ENCODE assay signal across 8 cellular contexts in genomic region chr1:100265931-100266830, GRCh38. TPM values are rescaled to one million over a fixed set of nuclear protein-coding genes. Genes with fewer than 3 reads are reported as not detected.
DNase-seq lines count a peak whose midpoint lies in the region; FAIRE-seq and TF ChIP-seq lines count a peak whose summit lies in the region.

Gene RTCA (plus strand): TSS chr1:100266216. CDS start chr1:100266376, 160 bp downstream.

- CTCF ChIA-PET in HEK293T (lab: Yijun Ruan, JAX): interaction anchor here (0.6 to 1.3 kb wide), 4 partner anchors 16 to 92 kb away, joined by 3 to 7 read pairs (median 3); no protein-coding TSS in a partner anchor
- CTCF ChIA-PET in activated naive CD4-positive, alpha-beta T cell treated with anti-CD3 and anti-CD28 coated beads for 36 hours (lab: Charles Lee): interaction anchor here (0.6 to 2.2 kb wide), 9 partner anchors 10 to 751 kb away, joined by 3 to 12 read pairs (median 3); partner anchors contain the start of gene CDC14A

- DNase-seq in GF-D8 (lab: John Stamatoyannopoulos, UW) (peak; percentile 93), HEK293T (ENCODE audit: extremely low spot score) (peak; percentile 99), MV-4-11 (lab: John Stamatoyannopoulos, UW) (peak; percentile 96), SK-MEL-5 (ENCODE audit: low read depth, low spot score) (peak; percentile 93), frontal cortex (ENCODE audit: low spot score in 2 of 2) (peak; percentile 55 to 84), substantia nigra (lab: John Stamatoyannopoulos, UW) (peak; percentile 55 to 96 (median 90))
- DNase-seq in activated naive CD4-positive, alpha-beta T cell treated with anti-CD3 and anti-CD28 coated beads for 36 hours: peak; percentile 96

- H3K9me3 Mint-ChIP-seq in activated naive CD4-positive, alpha-beta T cell treated with anti-CD3 and anti-CD28 coated beads for 36 hours: no peaks in the 10 kb centered on the region

- peak within 1 kb of the TSS; percentile 96 for H3K27ac Mint-ChIP-seq in activated naive CD4-positive, alpha-beta T cell treated with anti-CD3 and anti-CD28 coated beads for 36 hours

- TF ChIP-seq CTCF in neutrophil (IDR thresholded peaks at IDR 0.05): peak; percentile 19

- peaks cover 31% of the 10 kb centered on the region for H3K36me3 Mint-ChIP-seq in activated naive CD4-positive, alpha-beta T cell treated with anti-CD3 and anti-CD28 coated beads for 36 hours (ENCODE audit: low read depth)

- in situ Hi-C loops in SK-MEL-5 (cut with HindIII; ENCODE audit: low pct_unique_long_range_greater_than_20kb, low sequenced_read_pairs): no loop called here

- peaks cover 35% of the 10 kb centered on the region for H3K4me1 Mint-ChIP-seq in activated naive CD4-positive, alpha-beta T cell treated with anti-CD3 and anti-CD28 coated beads for 36 hours (ENCODE audit: low read depth)

- H3K27ac ChIP-seq in neutrophil (peak within 1 kb of the TSS; percentile 93), substantia nigra (ENCODE audit: low read depth, low read length, poor library complexity, severe bottlenecking) (peak within 1 kb of the TSS; percentile 77)

- H3K36me3 ChIP-seq in neutrophil: peaks cover 34% of the 10 kb centered on the region

- no peaks in the 10 kb centered on the region for H3K9me3 ChIP-seq in neutrophil

- H3K27me3 ChIP-seq in neutrophil: no peaks in the 10 kb centered on the region

- intact Hi-C loops in activated naive CD4-positive, alpha-beta T cell treated with anti-CD3 and anti-CD28 coated beads for 36 hours (cut with micrococcal nuclease): loop anchor here (1.0 to 10.0 kb wide), 12 partner anchors 9 to 629 kb away; partner anchors contain the start of genes DBT, EXTL2, GPR88 and SLC30A7

- POLR2A ChIA-PET in HEK293T (lab: Yijun Ruan, JAX): interaction anchor here (0.5 to 2.9 kb wide), 18 partner anchors 8 to 629 kb away, joined by 3 to 23 read pairs (median 4); partner anchors contain the start of genes CDC14A, DBT and EXTL2

- H3K4me3 Mint-ChIP-seq in activated naive CD4-positive, alpha-beta T cell treated with anti-CD3 and anti-CD28 coated beads for 36 hours: peak within 1 kb of the TSS; percentile 100

- H3K4me1 ChIP-seq in neutrophil (ENCODE audit: control insufficient read depth in 1 of 2, insufficient read depth in 1 of 2, low read depth in 1 of 2, low read length in 1 of 2): peaks cover 24% of the 10 kb centered on the region in 2 experiments

- no peaks in the 10 kb centered on the region for H3K27me3 Mint-ChIP-seq in activated naive CD4-positive, alpha-beta T cell treated with anti-CD3 and anti-CD28 coated beads for 36 hours (ENCODE audit: low read depth)

- FAIRE-seq in frontal cortex (lab: Jason Lieb, UNC): no peak

- H3K4me3 ChIP-seq in neutrophil (ENCODE audit: low read depth in 1 of 2, low read length in 1 of 2): peak within 1 kb of the TSS; percentile 78 to 91

TF ChIP-seq in HEK293T, 16 proteins besides CTCF, POLR2A, EP300 and RAD21:
- no peak for TF ChIP-seq BHLHE40 (IDR thresholded peaks at IDR 0.05; ENCODE audit: borderline replicate concordance)
- TF ChIP-seq L3MBTL2 (conservative IDR thresholded peaks at IDR 0.05): peak; percentile 64

RNA-seq across cellular contexts. Expression of gene RTCA, which starts in this region (rescaled TPM):
- total RNA-seq in SK-MEL-5 (2014; rRNA removed; shearing (Covaris generic)): 48.7 and 53.2 TPM in 2 replicates
- polyA plus RNA-seq in SK-MEL-5 (2015; cell fraction: cytosol; rRNA removed): 39.2 and 42.8 TPM in 2 replicates
- polyA plus RNA-seq in SK-MEL-5 (2015; cell fraction: nucleus; rRNA removed): 38.0 and 42.2 TPM in 2 replicates
- 10 to 100 TPM; 36.7 to 37.5 TPM for total RNA-seq in activated naive CD4-positive, alpha-beta T cell treated with anti-CD3 and anti-CD28 coated beads for 36 hours
- 69.7 TPM for total RNA-seq in frontal cortex

Comparison
In these comparisons a context has a peak if more than half of its experiments do, and no peak if none do; other contexts are left out.
1. Peak in every context shown above with its lines: DNase-seq, H3K4me3 ChIP-seq and H3K27ac ChIP-seq.